In the genomic region with DNA sequence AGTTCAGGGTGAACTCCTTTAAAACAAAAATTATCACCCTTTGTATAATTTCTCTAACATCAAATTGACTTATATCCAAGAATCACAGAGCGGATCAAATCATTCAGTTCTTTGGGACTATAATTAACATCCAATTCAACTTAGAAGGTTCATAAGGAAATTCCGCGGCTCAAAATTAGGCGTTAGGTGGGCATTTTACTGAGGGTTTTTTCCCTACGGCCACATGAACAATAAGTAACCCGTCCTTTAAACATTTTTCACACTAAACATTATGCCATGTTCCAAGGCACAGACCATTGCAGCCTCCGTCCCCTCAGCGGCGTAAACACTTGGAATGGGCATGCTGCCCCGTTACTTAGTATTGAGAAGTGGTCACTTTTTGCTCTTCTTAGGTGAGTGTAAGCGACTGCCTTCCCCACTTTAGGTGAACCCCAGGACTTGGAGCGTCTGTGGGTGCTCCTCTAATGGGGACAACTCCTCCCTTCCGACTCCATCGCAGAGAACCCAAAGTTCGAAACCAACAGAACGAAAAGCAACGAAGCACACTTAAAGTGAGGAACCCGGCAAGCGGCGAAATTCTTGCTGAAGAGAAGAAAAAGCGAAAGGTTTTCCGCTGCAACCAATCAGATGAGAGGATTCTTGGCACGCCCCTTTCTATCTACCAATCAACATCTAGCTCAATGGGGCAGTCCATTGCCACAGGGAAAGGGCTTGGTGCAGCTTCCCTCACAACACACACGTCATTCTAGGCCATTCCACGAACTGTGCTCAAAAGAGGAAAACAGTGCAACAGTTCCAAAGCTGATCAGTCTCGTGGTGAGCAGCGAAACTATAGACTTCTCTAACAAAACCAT, we compare ENCODE assay signal across 8 cellular contexts. TPM values are rescaled to one million over a fixed set of nuclear protein-coding genes. Genes with fewer than 3 reads are reported as not detected.
A peak's percentile ranks its signal among the peaks of the same experiment; 100 is the strongest.
DNase-seq lines count a peak whose midpoint lies in the region; ATAC-seq and TF ChIP-seq lines count a peak whose summit lies in the region.

No MANE protein-coding gene starts in this region.

- H3K27ac Mint-ChIP-seq in activated CD4-positive, alpha-beta T cell treated with anti-CD3 and anti-CD28 coated beads, Interleukin-2, amount 10 ng/mL, durations not matched to agents 24 days and 14 days = peak overlapping the region; percentile 97

- H3K4me3 Mint-ChIP-seq in activated CD4-positive, alpha-beta T cell treated with anti-CD3 and anti-CD28 coated beads, Interleukin-2, amount 10 ng/mL, durations not matched to agents 24 days and 14 days = peak overlapping the region; percentile 89

- peak overlapping the region; percentile 87 to 96 (median 91) for H3K9ac ChIP-seq in BLaER1 treated with 17β-estradiol and CSF1 and Interleukin-3, amounts not matched to agents 10 nM and 100 nM
- peak overlapping the region; percentile 94 to 99 for H3K9ac ChIP-seq in liver (ENCODE audit: low read depth in 1 of 2, low read length in 2 of 2)

- H3K36me3 Mint-ChIP-seq in activated CD4-positive, alpha-beta T cell treated with anti-CD3 and anti-CD28 coated beads, Interleukin-2, amount 10 ng/mL, durations not matched to agents 24 days and 14 days (ENCODE audit: low read depth) = peaks cover 2% of the 10 kb centered on the region

- under 1% methylated on average over 27 of the region's 27 CpGs for WGBS in liver

- peaks cover 23 to 37% (median 32%) of the 10 kb centered on the region in 10 experiments for H3K4me1 ChIP-seq in BLaER1 treated with 17β-estradiol and CSF1 and Interleukin-3, amounts not matched to agents 10 nM and 100 nM
- peaks cover 4 to 21% (median 11%) of the 10 kb centered on the region in 4 donors for H3K4me1 ChIP-seq in liver (ENCODE audit: control insufficient read depth in 4 of 4, insufficient read depth in 4 of 4, low read length in 3 of 4)

- intact Hi-C loops in activated CD4-positive, alpha-beta T cell treated with anti-CD3 and anti-CD28 coated beads, Interleukin-2, amount 10 ng/mL, durations not matched to agents 24 days and 14 days (cut with micrococcal nuclease) = loop anchor here (1.0 to 10.0 kb wide), 17 partner anchors 57 to 1623 kb away; a partner anchor contains a TSS
- intact Hi-C loops in dorsolateral prefrontal cortex (cut with DNase I) = loop anchor here (5.0 to 10.0 kb wide), 4 partner anchors 90 to 1047 kb away; a partner anchor contains a TSS

- TF ChIP-seq RAD21 in liver (IDR thresholded peaks at IDR 0.05) = no peak

- peaks cover 17% of the 10 kb centered on the region for H3K27me3 Mint-ChIP-seq in activated CD4-positive, alpha-beta T cell treated with anti-CD3 and anti-CD28 coated beads, Interleukin-2, amount 10 ng/mL, durations not matched to agents 24 days and 14 days

- peaks cover 9 to 39% (median 32%) of the 10 kb centered on the region in 11 experiments; a peak in 17 of 22 replicates for H4K20me1 ChIP-seq in BLaER1 treated with 17β-estradiol and CSF1 and Interleukin-3, amounts not matched to agents 10 nM and 100 nM

- H3K4me1 Mint-ChIP-seq in activated CD4-positive, alpha-beta T cell treated with anti-CD3 and anti-CD28 coated beads, Interleukin-2, amount 10 ng/mL, durations not matched to agents 24 days and 14 days = peaks cover 34% of the 10 kb centered on the region

- peak overlapping the region; percentile 76 to 88 (median 85) for H3K4me2 ChIP-seq in BLaER1 treated with 17β-estradiol and CSF1 and Interleukin-3, amounts not matched to agents 10 nM and 100 nM

- H3K36me3 ChIP-seq in BLaER1 treated with 17β-estradiol and CSF1 and Interleukin-3, amounts not matched to agents 10 nM and 100 nM = peaks cover 0 to 5% (median 0%) of the 10 kb centered on the region in 11 experiments; a peak in 1 of 22 replicates
- H3K36me3 ChIP-seq in liver (ENCODE audit: control insufficient read depth in 4 of 4, insufficient read depth in 3 of 4, low read depth in 1 of 4, low read length in 3 of 4) = no peaks in the 10 kb centered on the region

- no peaks in the 10 kb centered on the region for H3K27me3 ChIP-seq in BLaER1 treated with 17β-estradiol and CSF1 and Interleukin-3, amounts not matched to agents 10 nM and 100 nM
- H3K27me3 ChIP-seq in dorsolateral prefrontal cortex = no peaks in the 10 kb centered on the region
- H3K27me3 ChIP-seq in liver (ENCODE audit: control insufficient read depth in 4 of 4, insufficient read depth in 4 of 4, low read length in 3 of 4) = no peaks in the 10 kb centered on the region

- ATAC-seq in GM19324 (IDR thresholded peaks at IDR 0.05; ENCODE audit: low FRiP score, unreplicated experiment) = peak; percentile 78
- ATAC-seq in HG03460 (IDR thresholded peaks at IDR 0.05; ENCODE audit: unreplicated experiment) = peak; percentile 69

- H3K9me3 Mint-ChIP-seq in activated CD4-positive, alpha-beta T cell treated with anti-CD3 and anti-CD28 coated beads, Interleukin-2, amount 10 ng/mL, durations not matched to agents 24 days and 14 days = no peaks in the 10 kb centered on the region

- DNase-seq in NCI-H524 treated with DMSO at 0.1 percent for 48 hours (lab: John Stamatoyannopoulos, UW) (peak; percentile 90), dorsolateral prefrontal cortex (peak; percentile 34 to 94 (median 84))
- peak; percentile 97 for DNase-seq in activated CD4-positive, alpha-beta T cell treated with anti-CD3 and anti-CD28 coated beads, Interleukin-2, amount 10 ng/mL, durations not matched to agents 24 days and 14 days
- DNase-seq in stimulated activated CD4-positive, alpha-beta T cell treated with anti-CD3 and anti-CD28 coated beads, Interleukin-4, amount 100 ng/mL, for 24 hours = peak; percentile 91

- H3K27ac ChIP-seq in BLaER1 treated with 17β-estradiol and CSF1 and Interleukin-3, amounts not matched to agents 10 nM and 100 nM = peak overlapping the region; percentile 66 to 97 (median 92)
- H3K27ac ChIP-seq in dorsolateral prefrontal cortex = peak overlapping the region; percentile 83 to 100 (median 98)
- H3K27ac ChIP-seq in liver (ENCODE audit: low read depth in 1 of 2, low read length in 2 of 2) = peak overlapping the region; percentile 90 to 98

- H3K9me3 ChIP-seq in BLaER1 treated with 17β-estradiol and CSF1 and Interleukin-3, amounts not matched to agents 10 nM and 100 nM (replicated peaks in 1 of 11) = no peaks in the 10 kb centered on the region
- no peaks in the 10 kb centered on the region for H3K9me3 ChIP-seq in liver (ENCODE audit: control insufficient read depth in 4 of 4, low read length in 3 of 4)

- H3K4me3 ChIP-seq in BLaER1 treated with 17β-estradiol and CSF1 and Interleukin-3, amounts not matched to agents 10 nM and 100 nM = peak overlapping the region; percentile 70 to 94 (median 87)
- H3K4me3 ChIP-seq in dorsolateral prefrontal cortex (peak overlapping the region; percentile 67 to 99 (median 93)), liver (ENCODE audit: low read depth in 1 of 3, low read length in 3 of 3) (peak overlapping the region; percentile 58 to 95 (median 86))

- TF ChIP-seq CTCF in dorsolateral prefrontal cortex (IDR thresholded peaks at IDR 0.05 in 54 of 56, conservative IDR thresholded peaks at IDR 0.05 in 2 of 56; ENCODE audit: low read depth in 1 of 56, partially characterized antibody in 56 of 56) = peak in 1 of 56 donors; percentile 7
- no peak for TF ChIP-seq CTCF in liver (IDR thresholded peaks at IDR 0.05; ENCODE audit: low read depth, low read length, missing input control)

TF ChIP-seq in liver, 16 proteins besides CTCF, POLR2A, EP300 and RAD21 (continues in another document):
- TF ChIP-seq SP1 (IDR thresholded peaks at IDR 0.05) (no peak), HNF4G (IDR thresholded peaks at IDR 0.05) (no peak), EGR1 (IDR thresholded peaks at IDR 0.05; ENCODE audit: low read depth in 2 of 2) (peak in 1 of 2 donors; percentile 4), HNF4A (conservative IDR thresholded peaks at IDR 0.05) (no peak), TAF1 (conservative IDR thresholded peaks at IDR 0.05) (peak; percentile 92), FOXA2 (IDR thresholded peaks at IDR 0.05) (no peak), RXRA (IDR thresholded peaks at IDR 0.05) (no peak), YY1 (IDR thresholded peaks at IDR 0.05) (peak; percentile 57), FOXA1 (IDR thresholded peaks at IDR 0.05) (no peak)
- TF ChIP-seq, protein P1, sequence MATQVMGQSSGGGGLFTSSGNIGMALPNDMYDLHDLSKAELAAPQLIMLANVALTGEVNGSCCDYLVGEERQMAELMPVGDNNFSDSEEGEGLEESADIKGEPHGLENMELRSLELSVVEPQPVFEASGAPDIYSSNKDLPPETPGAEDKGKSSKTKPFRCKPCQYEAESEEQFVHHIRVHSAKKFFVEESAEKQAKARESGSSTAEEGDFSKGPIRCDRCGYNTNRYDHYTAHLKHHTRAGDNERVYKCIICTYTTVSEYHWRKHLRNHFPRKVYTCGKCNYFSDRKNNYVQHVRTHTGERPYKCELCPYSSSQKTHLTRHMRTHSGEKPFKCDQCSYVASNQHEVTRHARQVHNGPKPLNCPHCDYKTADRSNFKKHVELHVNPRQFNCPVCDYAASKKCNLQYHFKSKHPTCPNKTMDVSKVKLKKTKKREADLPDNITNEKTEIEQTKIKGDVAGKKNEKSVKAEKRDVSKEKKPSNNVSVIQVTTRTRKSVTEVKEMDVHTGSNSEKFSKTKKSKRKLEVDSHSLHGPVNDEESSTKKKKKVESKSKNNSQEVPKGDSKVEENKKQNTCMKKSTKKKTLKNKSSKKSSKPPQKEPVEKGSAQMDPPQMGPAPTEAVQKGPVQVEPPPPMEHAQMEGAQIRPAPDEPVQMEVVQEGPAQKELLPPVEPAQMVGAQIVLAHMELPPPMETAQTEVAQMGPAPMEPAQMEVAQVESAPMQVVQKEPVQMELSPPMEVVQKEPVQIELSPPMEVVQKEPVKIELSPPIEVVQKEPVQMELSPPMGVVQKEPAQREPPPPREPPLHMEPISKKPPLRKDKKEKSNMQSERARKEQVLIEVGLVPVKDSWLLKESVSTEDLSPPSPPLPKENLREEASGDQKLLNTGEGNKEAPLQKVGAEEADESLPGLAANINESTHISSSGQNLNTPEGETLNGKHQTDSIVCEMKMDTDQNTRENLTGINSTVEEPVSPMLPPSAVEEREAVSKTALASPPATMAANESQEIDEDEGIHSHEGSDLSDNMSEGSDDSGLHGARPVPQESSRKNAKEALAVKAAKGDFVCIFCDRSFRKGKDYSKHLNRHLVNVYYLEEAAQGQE (IDR thresholded peaks at IDR 0.05) = peak; percentile 92

RNA-seq across cellular contexts. Expression of a gene that starts 0.9 kb away (rescaled TPM):
- 37.2 and 38.0 TPM in 2 replicates for total RNA-seq in activated CD4-positive, alpha-beta T cell treated with anti-CD3 and anti-CD28 coated beads, Interleukin-2, amount 10 ng/mL, durations not matched to agents 24 days and 14 days
- total RNA-seq in dorsolateral prefrontal cortex (10 to 100 TPM; 24.2 to 46.6 (median 34.6) TPM), liver (10 to 100 TPM; 12.4 to 38.1 TPM)
- polyA plus RNA-seq in liver = 1 to 10 TPM; 2.8 to 4.6 TPM

Comparison
In these comparisons a context has a peak if more than half of its experiments do, and no peak if none do; other contexts are left out.
1. Peak in every context shown above with its lines: DNase-seq, ATAC-seq, H3K4me3 ChIP-seq and H3K27ac ChIP-seq.